10 cellular contexts compared by ENCODE assay signal in the genomic region with DNA sequence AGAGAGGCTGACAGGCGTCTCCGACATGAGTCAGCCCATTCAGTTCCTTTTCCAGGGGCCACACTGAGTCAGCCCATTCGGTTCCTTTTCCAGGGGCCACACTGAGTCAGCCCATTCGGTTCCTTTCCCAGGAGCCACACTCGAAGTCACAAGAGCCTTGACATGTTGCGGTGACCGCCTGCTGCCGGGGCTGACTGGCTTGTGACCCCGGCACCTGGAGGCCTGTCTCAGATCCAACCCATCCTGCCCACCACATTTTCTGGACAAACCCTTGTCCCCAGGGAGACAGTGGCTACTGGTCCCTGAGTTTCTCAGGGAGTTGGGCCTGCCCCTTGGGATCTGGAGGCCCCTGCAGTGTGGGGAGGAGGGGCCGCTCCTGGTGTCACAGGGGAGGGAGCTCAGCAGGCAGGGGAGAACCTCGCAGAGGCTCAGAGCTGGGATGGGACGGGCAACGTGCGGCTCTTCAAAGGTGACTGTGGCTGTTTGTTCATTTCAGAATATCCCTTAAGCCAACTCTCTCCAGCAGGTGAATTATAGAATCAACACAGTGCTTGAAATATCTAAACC. TPM values are rescaled to one million over a fixed set of nuclear protein-coding genes. Genes with fewer than 3 reads are reported as not detected.
DNase-seq lines count a peak whose midpoint lies in the region; ATAC-seq, FAIRE-seq and TF ChIP-seq lines count a peak whose summit lies in the region.
"Had no signal": no experiment of that assay in that cellular context is flagged by ENCODE, and none has a peak within 500 bp of the region (broad histone marks: within the 10 kb centered on the region; RNA-seq: fewer than 3 reads in every experiment).

No MANE protein-coding gene starts in this region.

- intact Hi-C loops in kidney (cut with DNase I), result no loop called here

- H4K20me1 ChIP-seq in GM23338 (replicated peaks; ENCODE audit: insufficient read depth), result no peaks in the 10 kb centered on the region

- no peaks in the 10 kb centered on the region for H3K9me2 ChIP-seq in GM23338 (ENCODE audit: insufficient read depth)

- H3F3A ChIP-seq in GM23338 (replicated peaks; ENCODE audit: low read depth), result no peaks in the 10 kb centered on the region

- DNase-seq in GM23338 (ENCODE audit: low spot score), result no peak
- DNase-seq in glomerular endothelial cell (ENCODE audit: extremely low read depth, low read depth, low spot score), result peak; percentile 7
- peak; percentile 81 for DNase-seq in renal cortical epithelial cell (ENCODE audit: low read depth)
- no peak for DNase-seq in kidney
- DNase-seq in GM19238 (ENCODE audit: insufficient read length, low spot score), result no peak
- DNase-seq in occipital lobe (lab: John Stamatoyannopoulos, UW), result no peak
- DNase-seq in NCI-H524 (lab: John Stamatoyannopoulos, UW), result no peak
- DNase-seq: activated CD4-positive, alpha-beta T cell treated with anti-CD3 and anti-CD28 coated beads, Interleukin-2, amount 50 U/mL, for 4 hours; NCI-H524 treated with DMSO at 0.1 percent for 48 hours had no signal

- H3K4me3 ChIP-seq in GM23338 (no peak overlapping the region), kidney (ENCODE audit: low read length in 2 of 2) (no peak overlapping the region)

- no peak overlapping the region for H3K9ac ChIP-seq in kidney (ENCODE audit: low read length in 2 of 2)

- peaks cover 8% of the 10 kb centered on the region for H3K27me3 Mint-ChIP-seq in GM23338 (ENCODE audit: insufficient read depth, low read depth, poor library complexity)

- no peak for TF ChIP-seq CTCF in GM23338 (conservative IDR thresholded peaks at IDR 0.05; ENCODE audit: low read depth in 2 of 2)
- no peak for TF ChIP-seq CTCF in kidney (IDR thresholded peaks at IDR 0.05; ENCODE audit: borderline replicate concordance, extremely low read depth, insufficient read depth)

- H3K4me1 ChIP-seq in GM23338 (ENCODE audit: insufficient read depth) (no peaks in the 10 kb centered on the region), kidney (ENCODE audit: control insufficient read depth in 1 of 2, insufficient read depth in 1 of 2, low read depth in 1 of 2, low read length in 2 of 2) (peaks cover 7 to 9% of the 10 kb centered on the region in 2 donors)

- no peak for FAIRE-seq in kidney (lab: Jason Lieb, UNC)

- peak; percentile 71 for ATAC-seq in GM23338
- peak; percentile 51 for ATAC-seq in SK-N-SH treated with all-trans-retinoic acid at 6 μM for 48 hours

- H3K27ac ChIP-seq in GM23338 (ENCODE audit: low read depth), result no peak overlapping the region
- H3K27ac ChIP-seq in kidney (ENCODE audit: low read depth in 2 of 2, low read length in 2 of 2), result no peak overlapping the region

- H3K9me3 Mint-ChIP-seq in GM23338, result peaks cover 10% of the 10 kb centered on the region; the same call in 2 of the 3 replicates

- H3K9me3 ChIP-seq in kidney (ENCODE audit: control insufficient read depth in 1 of 2, low read length in 2 of 2), result no peaks in the 10 kb centered on the region

- no peak overlapping the region for H3K4me2 ChIP-seq in GM23338

- no peak overlapping the region for H3K4me3 Mint-ChIP-seq in GM23338

- H3K36me3 ChIP-seq in GM23338 (ENCODE audit: insufficient read depth) (no peaks in the 10 kb centered on the region), kidney (ENCODE audit: control insufficient read depth in 1 of 2, insufficient read depth in 2 of 2, low read length in 2 of 2) (no peaks in the 10 kb centered on the region)

- no peaks in the 10 kb centered on the region; the same call in 1 of the 3 replicates for H3K36me3 Mint-ChIP-seq in GM23338 (ENCODE audit: low read depth)

- H3K27ac Mint-ChIP-seq in GM23338, result no peak overlapping the region

- H3K27me3 ChIP-seq in GM23338 (ENCODE audit: insufficient read depth), result no peaks in the 10 kb centered on the region

- H3K79me2 ChIP-seq in GM23338 (replicated peaks; ENCODE audit: insufficient read depth), result no peaks in the 10 kb centered on the region

- no peaks in the 10 kb centered on the region; the same call in 2 of the 3 replicates for H3K4me1 Mint-ChIP-seq in GM23338

- H2AFZ ChIP-seq in GM23338, result no peak overlapping the region

TF ChIP-seq in GM23338, 12 proteins besides CTCF, POLR2A, EP300 and RAD21 (continues in another document):
- TF ChIP-seq, protein P1, sequence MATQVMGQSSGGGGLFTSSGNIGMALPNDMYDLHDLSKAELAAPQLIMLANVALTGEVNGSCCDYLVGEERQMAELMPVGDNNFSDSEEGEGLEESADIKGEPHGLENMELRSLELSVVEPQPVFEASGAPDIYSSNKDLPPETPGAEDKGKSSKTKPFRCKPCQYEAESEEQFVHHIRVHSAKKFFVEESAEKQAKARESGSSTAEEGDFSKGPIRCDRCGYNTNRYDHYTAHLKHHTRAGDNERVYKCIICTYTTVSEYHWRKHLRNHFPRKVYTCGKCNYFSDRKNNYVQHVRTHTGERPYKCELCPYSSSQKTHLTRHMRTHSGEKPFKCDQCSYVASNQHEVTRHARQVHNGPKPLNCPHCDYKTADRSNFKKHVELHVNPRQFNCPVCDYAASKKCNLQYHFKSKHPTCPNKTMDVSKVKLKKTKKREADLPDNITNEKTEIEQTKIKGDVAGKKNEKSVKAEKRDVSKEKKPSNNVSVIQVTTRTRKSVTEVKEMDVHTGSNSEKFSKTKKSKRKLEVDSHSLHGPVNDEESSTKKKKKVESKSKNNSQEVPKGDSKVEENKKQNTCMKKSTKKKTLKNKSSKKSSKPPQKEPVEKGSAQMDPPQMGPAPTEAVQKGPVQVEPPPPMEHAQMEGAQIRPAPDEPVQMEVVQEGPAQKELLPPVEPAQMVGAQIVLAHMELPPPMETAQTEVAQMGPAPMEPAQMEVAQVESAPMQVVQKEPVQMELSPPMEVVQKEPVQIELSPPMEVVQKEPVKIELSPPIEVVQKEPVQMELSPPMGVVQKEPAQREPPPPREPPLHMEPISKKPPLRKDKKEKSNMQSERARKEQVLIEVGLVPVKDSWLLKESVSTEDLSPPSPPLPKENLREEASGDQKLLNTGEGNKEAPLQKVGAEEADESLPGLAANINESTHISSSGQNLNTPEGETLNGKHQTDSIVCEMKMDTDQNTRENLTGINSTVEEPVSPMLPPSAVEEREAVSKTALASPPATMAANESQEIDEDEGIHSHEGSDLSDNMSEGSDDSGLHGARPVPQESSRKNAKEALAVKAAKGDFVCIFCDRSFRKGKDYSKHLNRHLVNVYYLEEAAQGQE (IDR thresholded peaks at IDR 0.05; ENCODE audit: unreplicated experiment), result no peak
- TF ChIP-seq POLR2AphosphoS5 (IDR thresholded peaks at IDR 0.05; ENCODE audit: low read depth) (no peak), STAT1 (IDR thresholded peaks at IDR 0.05; ENCODE audit: unreplicated experiment) (no peak), ZNF331 (CRISPR knock-in tag; IDR thresholded peaks at IDR 0.05; ENCODE audit: low read depth) (no peak)

TF ChIP-seq in SK-N-SH treated with all-trans-retinoic acid at 6 μM for 48 hours, 23 proteins besides CTCF, POLR2A, EP300 and RAD21:
- TF ChIP-seq ISL1 (CRISPR knock-in tag; IDR thresholded peaks at IDR 0.05) (no peak), ZNF565 (CRISPR knock-in tag; conservative IDR thresholded peaks at IDR 0.05; ENCODE audit: low read depth) (no peak), ZFP3 (CRISPR knock-in tag; IDR thresholded peaks at IDR 0.05) (no peak), TOX (CRISPR knock-in tag; IDR thresholded peaks at IDR 0.05; ENCODE audit: borderline replicate concordance) (no peak), ZNF8 (CRISPR knock-in tag; IDR thresholded peaks at IDR 0.05) (no peak), PPARA (CRISPR knock-in tag; IDR thresholded peaks at IDR 0.05; ENCODE audit: borderline replicate concordance) (no peak)
- TF ChIP-seq, protein P2, sequence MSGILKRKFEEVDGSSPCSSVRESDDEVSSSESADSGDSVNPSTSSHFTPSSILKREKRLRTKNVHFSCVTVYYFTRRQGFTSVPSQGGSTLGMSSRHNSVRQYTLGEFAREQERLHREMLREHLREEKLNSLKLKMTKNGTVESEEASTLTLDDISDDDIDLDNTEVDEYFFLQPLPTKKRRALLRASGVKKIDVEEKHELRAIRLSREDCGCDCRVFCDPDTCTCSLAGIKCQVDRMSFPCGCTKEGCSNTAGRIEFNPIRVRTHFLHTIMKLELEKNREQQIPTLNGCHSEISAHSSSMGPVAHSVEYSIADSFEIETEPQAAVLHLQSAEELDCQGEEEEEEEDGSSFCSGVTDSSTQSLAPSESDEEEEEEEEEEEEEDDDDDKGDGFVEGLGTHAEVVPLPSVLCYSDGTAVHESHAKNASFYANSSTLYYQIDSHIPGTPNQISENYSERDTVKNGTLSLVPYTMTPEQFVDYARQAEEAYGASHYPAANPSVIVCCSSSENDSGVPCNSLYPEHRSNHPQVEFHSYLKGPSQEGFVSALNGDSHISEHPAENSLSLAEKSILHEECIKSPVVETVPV (CRISPR knock-in tag; IDR thresholded peaks at IDR 0.05), result no peak

RNA-seq across cellular contexts. Expression of a gene that starts 40.5 kb away (rescaled TPM):
- total RNA-seq in GM23338 (2014; rRNA removed; shearing (Covaris generic)), result 255 and 263 TPM in 2 replicates
- 75.0 and 78.0 TPM in 2 replicates for polyA plus RNA-seq in GM23338 (2016; fragmentation: Nextera tagmentation; extraction: Ambion mirVana)
- 61.9 and 77.0 TPM in 2 replicates for total RNA-seq in glomerular endothelial cell
- 80.9 and 176 TPM in 2 replicates for total RNA-seq in renal cortical epithelial cell
- total RNA-seq in kidney, result 46.5 TPM
- 22.2 TPM for polyA plus RNA-seq in kidney (ENCODE audit: insufficient read depth, low read depth, low replicate concordance)
- 129 TPM for total RNA-seq in occipital lobe

Comparison
In these comparisons a context has a peak if more than half of its experiments do, and no peak if none do; other contexts are left out.
1. DNase-seq: peak in glomerular endothelial cell (single experiment) and renal cortical epithelial cell (single experiment); none in GM23338 (single experiment), kidney (single experiment), GM19238 (single experiment), occipital lobe (single experiment) and NCI-H524 (0 of 2).